1 cellular context compared by ENCODE assay signal in genomic region chr16:10964039-10964890, GRCh38.
TF ChIP-seq lines count a peak whose summit lies in the region.

No MANE protein-coding gene starts in this region.

TF ChIP-seq in GM12878, 131 proteins besides CTCF, POLR2A, EP300 and RAD21 (continued from another document and continues in another):
- TF ChIP-seq NR2F1 (conservative IDR thresholded peaks at IDR 0.05) (peak; percentile 60), NKRF (conservative IDR thresholded peaks at IDR 0.05) (peak; percentile 77), PRDM15 (CRISPR knock-in tag; IDR thresholded peaks at IDR 0.05) (no peak), HDGF (IDR thresholded peaks at IDR 0.05) (peak; percentile 79), EGR1 (IDR thresholded peaks at IDR 0.05; ENCODE audit: borderline replicate concordance in 1 of 2, low read depth in 2 of 2, low read length in 2 of 2) (no peak; a peak in 1 of 3 replicates), YY1 (IDR thresholded peaks at IDR 0.05; ENCODE audit: low read depth, low read length) (peak; percentile 78), HDAC6 (IDR thresholded peaks at IDR 0.05; ENCODE audit: unreplicated experiment) (no peak), TAF1 (IDR thresholded peaks at IDR 0.05; ENCODE audit: borderline replicate concordance, low read depth, low read length) (0 out of 2 replicates have a peak, but pooled peaks have one; percentile 8), SRF (IDR thresholded peaks at IDR 0.05; ENCODE audit: low read depth in 2 of 2, low read length in 2 of 2) (no peak), ZBTB11 (CRISPR knock-in tag; IDR thresholded peaks at IDR 0.05) (no peak), YBX1 (IDR thresholded peaks at IDR 0.05) (no peak), RUNX3 (IDR thresholded peaks at IDR 0.05; ENCODE audit: low read length) (peak; percentile 97), NR2C2 (IDR thresholded peaks at IDR 0.05; ENCODE audit: borderline replicate concordance, control insufficient read depth, insufficient read length, low read depth) (no peak), KDM1A (IDR thresholded peaks at IDR 0.05; ENCODE audit: borderline replicate concordance) (no peak), CBX5 (IDR thresholded peaks at IDR 0.05; ENCODE audit: low read depth) (no peak), RBBP5 (conservative IDR thresholded peaks at IDR 0.05) (no peak), FOXK2 (IDR thresholded peaks at IDR 0.05) (no peak), POLR2AphosphoS2 (IDR thresholded peaks at IDR 0.05; ENCODE audit: low read depth, low read length) (no peak), KAT2A (conservative IDR thresholded peaks at IDR 0.05; ENCODE audit: control insufficient read depth, low read depth, low read length) (no peak), SIX5 (IDR thresholded peaks at IDR 0.05; ENCODE audit: low read depth, low read length, severe bottlenecking) (no peak), STAT1 (conservative IDR thresholded peaks at IDR 0.05) (peak; percentile 82; the same call in 1 of the 2 replicates), ZNF207 (IDR thresholded peaks at IDR 0.05; ENCODE audit: borderline replicate concordance) (no peak), NBN (IDR thresholded peaks at IDR 0.05) (0 out of 2 replicates have a peak, but pooled peaks have one; percentile 49), RELA (IDR thresholded peaks at IDR 0.05; ENCODE audit: borderline replicate concordance, partially characterized antibody) (peak; percentile 70), SUZ12 (IDR thresholded peaks at IDR 0.05; ENCODE audit: unreplicated experiment) (no peak), ZBTB33 (IDR thresholded peaks at IDR 0.05) (no peak), BHLHE40 (IDR thresholded peaks at IDR 0.05; ENCODE audit: borderline replicate concordance in 1 of 2, low read depth in 2 of 2, low read length in 1 of 2) (peak; percentile 99), EED (IDR thresholded peaks at IDR 0.05; ENCODE audit: low read depth) (peak; percentile 99), BCLAF1 (IDR thresholded peaks at IDR 0.05) (no peak), ESRRA (IDR thresholded peaks at IDR 0.05; ENCODE audit: low read length) (no peak), MYB (IDR thresholded peaks at IDR 0.05; ENCODE audit: borderline replicate concordance, low read depth, low read length) (no peak), ZBED1 (IDR thresholded peaks at IDR 0.05; ENCODE audit: borderline replicate concordance) (peak; percentile 66; the same call in 1 of the 2 replicates), BMI1 (IDR thresholded peaks at IDR 0.05; ENCODE audit: borderline replicate concordance) (no peak), SMAD1 (IDR thresholded peaks at IDR 0.05; ENCODE audit: low read depth, partially characterized antibody) (no peak), JUNB (IDR thresholded peaks at IDR 0.05) (no peak), PBX3 (IDR thresholded peaks at IDR 0.05; ENCODE audit: insufficient replicate concordance, low read depth, low read length) (no peak), BCL3 (IDR thresholded peaks at IDR 0.05; ENCODE audit: borderline replicate concordance, insufficient read depth, low read depth, low read length, poor library complexity, severe bottlenecking) (no peak), MAX (IDR thresholded peaks at IDR 0.05; ENCODE audit: low read depth, low read length) (peak; percentile 77)
- TF ChIP-seq, protein P1, sequence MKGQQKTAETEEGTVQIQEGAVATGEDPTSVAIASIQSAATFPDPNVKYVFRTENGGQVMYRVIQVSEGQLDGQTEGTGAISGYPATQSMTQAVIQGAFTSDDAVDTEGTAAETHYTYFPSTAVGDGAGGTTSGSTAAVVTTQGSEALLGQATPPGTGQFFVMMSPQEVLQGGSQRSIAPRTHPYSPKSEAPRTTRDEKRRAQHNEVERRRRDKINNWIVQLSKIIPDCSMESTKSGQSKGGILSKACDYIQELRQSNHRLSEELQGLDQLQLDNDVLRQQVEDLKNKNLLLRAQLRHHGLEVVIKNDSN (IDR thresholded peaks at IDR 0.05; ENCODE audit: borderline replicate concordance, extremely low read length, insufficient read depth, low read depth, low read length) = peak; percentile 28
- TF ChIP-seq, protein P2, sequence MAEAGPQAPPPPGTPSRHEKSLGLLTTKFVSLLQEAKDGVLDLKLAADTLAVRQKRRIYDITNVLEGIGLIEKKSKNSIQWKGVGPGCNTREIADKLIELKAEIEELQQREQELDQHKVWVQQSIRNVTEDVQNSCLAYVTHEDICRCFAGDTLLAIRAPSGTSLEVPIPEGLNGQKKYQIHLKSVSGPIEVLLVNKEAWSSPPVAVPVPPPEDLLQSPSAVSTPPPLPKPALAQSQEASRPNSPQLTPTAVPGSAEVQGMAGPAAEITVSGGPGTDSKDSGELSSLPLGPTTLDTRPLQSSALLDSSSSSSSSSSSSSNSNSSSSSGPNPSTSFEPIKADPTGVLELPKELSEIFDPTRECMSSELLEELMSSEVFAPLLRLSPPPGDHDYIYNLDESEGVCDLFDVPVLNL (IDR thresholded peaks at IDR 0.05; ENCODE audit: low read depth, low read length) = no peak
